ENCODE assay signal across 1 cellular context in genomic region chr9:95197692-95198271, GRCh38.
TF ChIP-seq lines count a peak whose summit lies in the region.

No MANE protein-coding gene starts in this region.

TF ChIP-seq in HepG2, 621 proteins besides CTCF, POLR2A, EP300 and RAD21 (continued from another document):
- TF ChIP-seq, protein P1, sequence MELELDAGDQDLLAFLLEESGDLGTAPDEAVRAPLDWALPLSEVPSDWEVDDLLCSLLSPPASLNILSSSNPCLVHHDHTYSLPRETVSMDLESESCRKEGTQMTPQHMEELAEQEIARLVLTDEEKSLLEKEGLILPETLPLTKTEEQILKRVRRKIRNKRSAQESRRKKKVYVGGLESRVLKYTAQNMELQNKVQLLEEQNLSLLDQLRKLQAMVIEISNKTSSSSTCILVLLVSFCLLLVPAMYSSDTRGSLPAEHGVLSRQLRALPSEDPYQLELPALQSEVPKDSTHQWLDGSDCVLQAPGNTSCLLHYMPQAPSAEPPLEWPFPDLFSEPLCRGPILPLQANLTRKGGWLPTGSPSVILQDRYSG (CRISPR knock-in tag; IDR thresholded peaks at IDR 0.05), result no peak
TF ChIP-seq in HepG2: peak in this region for 0.
